ENCODE assay signal across 1 cellular context in genomic region chr7:50303894-50304157, GRCh38.
TF ChIP-seq lines count a peak whose summit lies in the region.

No MANE protein-coding gene starts in this region.

TF ChIP-seq in H1, 55 proteins besides CTCF, POLR2A, EP300 and RAD21 (continued from another document):
- TF ChIP-seq CHD7 (IDR thresholded peaks at IDR 0.05; ENCODE audit: insufficient replicate concordance, low read length) (no peak), RXRA (IDR thresholded peaks at IDR 0.05; ENCODE audit: insufficient read depth, low read depth, low read length) (no peak), RBBP5 (IDR thresholded peaks at IDR 0.05; ENCODE audit: borderline replicate concordance, low read depth, low read length) (0 out of 2 replicates have a peak, but pooled peaks have one; percentile 5)
TF ChIP-seq in H1: peak in this region for 1.
